Comparison of ENCODE assay signal across 19 cellular contexts in the genomic region with DNA sequence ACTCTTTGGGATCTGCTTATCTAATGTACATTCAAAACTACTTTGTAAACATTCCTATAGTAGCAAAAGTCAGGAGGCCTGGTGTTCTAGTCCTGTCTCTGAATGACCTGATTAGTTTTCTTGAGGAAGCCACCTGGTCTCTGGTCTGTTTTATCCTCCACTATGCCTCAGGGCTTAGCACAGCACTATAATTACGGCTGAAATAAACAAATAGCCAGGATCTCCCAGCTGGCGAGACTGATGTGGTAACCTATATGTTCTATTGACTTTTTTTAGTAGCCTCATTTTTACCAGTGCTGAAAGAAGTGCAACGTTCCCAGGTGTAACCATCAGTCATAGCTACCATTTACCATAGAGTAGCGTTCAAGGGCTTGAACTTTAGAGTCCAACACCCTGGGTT.
"Had no signal": no experiment of that assay in that cellular context is flagged by ENCODE, and none has a peak within 500 bp of the region (broad histone marks: within the 10 kb centered on the region; RNA-seq: fewer than 3 reads in every experiment).

No MANE protein-coding gene starts in this region.

- H3K27ac ChIP-seq: heart right ventricle, neutrophil, ovary, prostate gland, spleen, upper lobe of right lung had no signal

- DNase-seq: activated CD4-positive, alpha-beta T cell treated with anti-CD3 and anti-CD28 coated beads for 1 hour; activated CD4-positive, alpha-beta T cell treated with anti-CD3 and anti-CD28 coated beads, Interleukin-2, amount 50 U/mL, for 1 hour; activated CD8-positive, alpha-beta T cell treated with anti-CD3 and anti-CD28 coated beads, Interleukin-2, amount 10 ng/mL, durations not matched to agents 7 days and 5 days; activated gamma-delta T cell; activated naive CD4-positive, alpha-beta T cell treated with anti-CD3 and anti-CD28 coated beads, Interleukin-2, amount 50 U/mL, for 16 hours; activated naive CD8-positive, alpha-beta T cell treated with anti-CD3 and anti-CD28 coated beads, Interleukin-2, amount 50 U/mL, for 24 hours; anterior cingulate cortex; caudate nucleus; effector CD4-positive, alpha-beta T cell; heart right ventricle; islet precursor cell; left cardiac atrium; ovary; spleen; stimulated activated CD4-positive, alpha-beta T cell treated with anti-CD3 and anti-CD28 coated beads, Interleukin-4, amount 100 ng/mL, for 24 hours; stimulated activated naive CD4-positive, alpha-beta T cell treated with Interleukin-2 at 50 U/mL for 16 hours; upper lobe of right lung had no signal
